7 cellular contexts compared by ENCODE assay signal in genomic region chr10:96056787-96057186, GRCh38.
"Had no signal": no experiment of that assay in that cellular context is flagged by ENCODE, and none has a peak within 500 bp of the region (broad histone marks: within the 10 kb centered on the region; RNA-seq: fewer than 3 reads in every experiment).

No MANE protein-coding gene starts in this region.

- H3K4me3 Mint-ChIP-seq: HFFc6 had no signal

- ATAC-seq: HCT116, K562 had no signal

- DNase-seq: GM23248, GOT3, H7, HFFc6, IMR-90 had no signal

- H3K27ac Mint-ChIP-seq: HFFc6 had no signal

- H3K9me3 Mint-ChIP-seq: HFFc6 had no signal
